ENCODE assay signal across 8 cellular contexts in genomic region chr13:41310963-41311606, GRCh38. TPM values are rescaled to one million over a fixed set of nuclear protein-coding genes. Genes with fewer than 3 reads are reported as not detected.
DNase-seq lines count a peak whose midpoint lies in the region; ATAC-seq, FAIRE-seq and TF ChIP-seq lines count a peak whose summit lies in the region.

TSS of gene NAA16 (plus strand) at chr13:41311267. CDS start at chr13:41311529, 262 bp downstream.

- H3K27ac ChIP-seq in endodermal cell (ENCODE audit: low read depth, low read length) = peak within 1 kb of the TSS; percentile 94

- peak within 1 kb of the TSS; percentile 87 for H3K4me3 ChIP-seq in NT2/D1 (ENCODE audit: insufficient read length, low read depth)
- H3K4me3 ChIP-seq in endodermal cell (ENCODE audit: low read length) = peak within 1 kb of the TSS; percentile 99

- H3K4me1 Mint-ChIP-seq in activated CD8-positive, alpha-beta memory T cell treated with anti-CD3 and anti-CD28 coated beads, Interleukin-2, amount 10 ng/mL, durations not matched to agents 7 days and 5 days = peaks cover 34% of the 10 kb centered on the region
- H3K4me1 Mint-ChIP-seq in endodermal cell = peaks cover 20% of the 10 kb centered on the region

- H3K4me1 ChIP-seq in NT2/D1 (ENCODE audit: insufficient read depth, insufficient read length) = no peaks in the 10 kb centered on the region
- H3K4me1 ChIP-seq in endodermal cell (ENCODE audit: control insufficient read depth, insufficient read depth, low read length) = peaks cover 2% of the 10 kb centered on the region

- peak; percentile 75 for ATAC-seq in GM21367 (IDR thresholded peaks at IDR 0.05; ENCODE audit: unreplicated experiment)
- peak; percentile 83 for ATAC-seq in activated CD8-positive, alpha-beta memory T cell treated with anti-CD3 and anti-CD28 coated beads, Interleukin-2, amount 10 ng/mL, durations not matched to agents 7 days and 5 days

- H3K36me3 ChIP-seq in NT2/D1 (ENCODE audit: insufficient read depth, insufficient read length, low read length) (no peaks in the 10 kb centered on the region), endodermal cell (ENCODE audit: control insufficient read depth, insufficient read depth, low read length) (no peaks in the 10 kb centered on the region)

- DNase-seq in Caki2 (ENCODE audit: low read depth) (peak; percentile 85), HTR-8/SVneo (ENCODE audit: insufficient read length, low spot score) (peak; percentile 87), NT2/D1 (ENCODE audit: low read depth, low spot score) (peak; percentile 55), endodermal cell (peak; percentile 96), mesenteric fat pad (ENCODE audit: low spot score) (peak; percentile 98)
- peak; percentile 94 for DNase-seq in activated CD8-positive, alpha-beta memory T cell treated with anti-CD3 and anti-CD28 coated beads, Interleukin-2, amount 10 ng/mL, durations not matched to agents 7 days and 5 days
- DNase-seq in stimulated activated CD8-positive, alpha-beta memory T cell treated with anti-CD3 and anti-CD28 coated beads, Interleukin-15, amount 100 ng/mL, for 1 hour (ENCODE audit: low read depth) = peak; percentile 86

- H3K27ac Mint-ChIP-seq in activated CD8-positive, alpha-beta memory T cell treated with anti-CD3 and anti-CD28 coated beads, Interleukin-2, amount 10 ng/mL, durations not matched to agents 7 days and 5 days = peak within 1 kb of the TSS; percentile 92
- peak within 1 kb of the TSS; percentile 91 for H3K27ac Mint-ChIP-seq in endodermal cell

- peak; percentile 58 for FAIRE-seq in HTR-8/SVneo (lab: Jason Lieb, UNC)

- no peaks in the 10 kb centered on the region for H3K27me3 ChIP-seq in NT2/D1 (ENCODE audit: insufficient read depth, insufficient read length)
- no peaks in the 10 kb centered on the region for H3K27me3 ChIP-seq in endodermal cell (ENCODE audit: control insufficient read depth, insufficient read depth, low read length, poor library complexity, severe bottlenecking)

- peak within 1 kb of the TSS; percentile 93 for H3K4me3 Mint-ChIP-seq in activated CD8-positive, alpha-beta memory T cell treated with anti-CD3 and anti-CD28 coated beads, Interleukin-2, amount 10 ng/mL, durations not matched to agents 7 days and 5 days
- H3K4me3 Mint-ChIP-seq in endodermal cell = peak within 1 kb of the TSS; percentile 87

- CTCF ChIA-PET in activated CD8-positive, alpha-beta memory T cell treated with anti-CD3 and anti-CD28 coated beads, Interleukin-2, amount 10 ng/mL, durations not matched to agents 7 days and 5 days (lab: Charles Lee) = no interaction called here

- H3K9me3 Mint-ChIP-seq in activated CD8-positive, alpha-beta memory T cell treated with anti-CD3 and anti-CD28 coated beads, Interleukin-2, amount 10 ng/mL, durations not matched to agents 7 days and 5 days (ENCODE audit: low read depth) = no peaks in the 10 kb centered on the region
- H3K9me3 Mint-ChIP-seq in endodermal cell = no peaks in the 10 kb centered on the region

- H3K9me3 ChIP-seq in NT2/D1 (ENCODE audit: insufficient read depth, low read length) (no peaks in the 10 kb centered on the region), endodermal cell (ENCODE audit: control insufficient read depth, low read length) (no peaks in the 10 kb centered on the region)

- peak; percentile 19 for TF ChIP-seq CTCF in endodermal cell (conservative IDR thresholded peaks at IDR 0.05)

- WGBS in endodermal cell (ENCODE audit: insufficient coverage in 1 of 2, insufficient read length in 1 of 2), 2 experiments = 0 to 1% methylated on average over 15 to 53 of the region's 53 CpGs

- H3K36me3 Mint-ChIP-seq in activated CD8-positive, alpha-beta memory T cell treated with anti-CD3 and anti-CD28 coated beads, Interleukin-2, amount 10 ng/mL, durations not matched to agents 7 days and 5 days = peaks cover 5% of the 10 kb centered on the region
- H3K36me3 Mint-ChIP-seq in endodermal cell (ENCODE audit: low read depth) = no peaks in the 10 kb centered on the region

- H3K27me3 Mint-ChIP-seq in activated CD8-positive, alpha-beta memory T cell treated with anti-CD3 and anti-CD28 coated beads, Interleukin-2, amount 10 ng/mL, durations not matched to agents 7 days and 5 days = no peaks in the 10 kb centered on the region
- H3K27me3 Mint-ChIP-seq in endodermal cell (ENCODE audit: insufficient read depth) = no peaks in the 10 kb centered on the region

- H3K9ac ChIP-seq in NT2/D1 (ENCODE audit: insufficient read length, low read depth) = peak within 1 kb of the TSS; percentile 95
- H3K9ac ChIP-seq in endodermal cell (ENCODE audit: extremely low read depth, low read length, poor library complexity, severe bottlenecking) = peak within 1 kb of the TSS; percentile 83

- in situ Hi-C loops in Caki2 (cut with HindIII; ENCODE audit: low pct_unique_long_range_greater_than_20kb, low sequenced_read_pairs) = no loop called here

RNA-seq across cellular contexts. Expression of gene NAA16, which starts in this region (rescaled TPM):
- total RNA-seq in Caki2 (2014; rRNA removed; shearing (Covaris generic); ENCODE audit: low replicate concordance) = 3.9 and 6.1 TPM in 2 replicates
- total RNA-seq in activated CD8-positive, alpha-beta memory T cell treated with anti-CD3 and anti-CD28 coated beads, Interleukin-2, amount 10 ng/mL, durations not matched to agents 7 days and 5 days = 10 to 100 TPM; 27.8 to 27.9 TPM
- 10 to 100 TPM; 29.3 to 30.9 TPM for total RNA-seq in endodermal cell
- 31.6 TPM for polyA plus RNA-seq in endodermal cell (2013, experiment 1 of 2)
- polyA plus RNA-seq in endodermal cell (2013, experiment 2 of 2) = 30.3 TPM
- total RNA-seq in mesenteric fat pad = 12.8 TPM

Comparison
In these comparisons a context has a peak if more than half of its experiments do, and no peak if none do; other contexts are left out.
1. Peak in every context shown above with its lines: DNase-seq, ATAC-seq, H3K4me3 ChIP-seq and H3K27ac ChIP-seq.